In genomic region chr20:57614490-57615471, GRCh38 we compare ENCODE assay signal across 17 cellular contexts. TPM values are rescaled to one million over a fixed set of nuclear protein-coding genes. Genes with fewer than 3 reads are reported as not detected.
DNase-seq lines count a peak whose midpoint lies in the region; ATAC-seq and TF ChIP-seq lines count a peak whose summit lies in the region.
"Had no signal": no experiment of that assay in that cellular context is flagged by ENCODE, and none has a peak within 500 bp of the region (broad histone marks: within the 10 kb centered on the region; RNA-seq: fewer than 3 reads in every experiment).

No MANE protein-coding gene starts in this region.

- TF ChIP-seq CTCF in omental fat pad (IDR thresholded peaks at IDR 0.05), result no peak
- no peak for TF ChIP-seq CTCF in thyroid gland (IDR thresholded peaks at IDR 0.05)

- H3K9me3 ChIP-seq in BLaER1, result no peaks in the 10 kb centered on the region
- no peaks in the 10 kb centered on the region for H3K9me3 ChIP-seq in BLaER1 treated with 17β-estradiol and CSF1 and Interleukin-3, amounts not matched to agents 10 nM and 100 nM (replicated peaks in 1 of 11)
- no peaks in the 10 kb centered on the region for H3K9me3 ChIP-seq in thyroid gland
- H3K9me3 ChIP-seq: HAP-1, SJSA1 had no signal

- H3K4me1 Mint-ChIP-seq in central memory CD8-positive, alpha-beta T cell, result peaks cover 36% of the 10 kb centered on the region

- no peaks in the 10 kb centered on the region for H3K9me3 Mint-ChIP-seq in central memory CD8-positive, alpha-beta T cell
- H3K9me3 Mint-ChIP-seq: CD8-positive, alpha-beta T cell had no signal

- peaks cover 49% of the 10 kb centered on the region for H3K36me3 Mint-ChIP-seq in central memory CD8-positive, alpha-beta T cell (ENCODE audit: insufficient read depth)

- H3K9ac ChIP-seq in BLaER1, result no peak overlapping the region
- no peak overlapping the region for H3K9ac ChIP-seq in BLaER1 treated with 17β-estradiol and CSF1 and Interleukin-3, amounts not matched to agents 10 nM and 100 nM

- no peaks in the 10 kb centered on the region for H3K36me3 ChIP-seq in BLaER1
- no peaks in the 10 kb centered on the region for H3K36me3 ChIP-seq in BLaER1 treated with 17β-estradiol and CSF1 and Interleukin-3, amounts not matched to agents 10 nM and 100 nM
- H3K36me3 ChIP-seq in thyroid gland, result no peaks in the 10 kb centered on the region
- H3K36me3 ChIP-seq: HAP-1, SJSA1 had no signal

- ATAC-seq in central memory CD8-positive, alpha-beta T cell (replicated peaks; ENCODE audit: extremely low read depth, poor library complexity, severe bottlenecking), result no peak
- no peak for ATAC-seq in omental fat pad (ENCODE audit: low FRiP score)
- ATAC-seq: CD8-positive, alpha-beta T cell; K562 had no signal

- DNase-seq in central memory CD8-positive, alpha-beta T cell (ENCODE audit: low spot score in 2 of 2), result no peak
- DNase-seq in omental fat pad (ENCODE audit: low spot score), result peak; percentile 1
- no peak for DNase-seq in thyroid gland
- no peak for DNase-seq in NOMO-1 treated with DMSO at 0.1 percent for 48 hours (lab: John Stamatoyannopoulos, UW; ENCODE audit: unreplicated experiment)
- no peak for DNase-seq in HuH-7 (ENCODE audit: low spot score)
- DNase-seq: NCI-H1417 treated with DMSO at 0.1 percent for 48 hours, NCI-H1930, NCI-H446, NCI-H69 had no signal

- H3K27ac Mint-ChIP-seq in central memory CD8-positive, alpha-beta T cell (ENCODE audit: low read depth), result peak overlapping the region; percentile 51
- H3K27ac Mint-ChIP-seq: CD8-positive, alpha-beta T cell had no signal

- no peak overlapping the region for H3K4me3 Mint-ChIP-seq in central memory CD8-positive, alpha-beta T cell
- H3K4me3 Mint-ChIP-seq: CD8-positive, alpha-beta T cell had no signal

- WGBS in thyroid gland, 2 donors, result 88 to 90% methylated on average over 10 to 11 of the region's 16 CpGs

- no peak for TF ChIP-seq POLR2A in thyroid gland (IDR thresholded peaks at IDR 0.05)

- H4K20me1 ChIP-seq in BLaER1, result peaks cover 12% of the 10 kb centered on the region; the same call in 1 of the 2 replicates
- H4K20me1 ChIP-seq in BLaER1 treated with 17β-estradiol and CSF1 and Interleukin-3, amounts not matched to agents 10 nM and 100 nM, result peaks cover 0 to 18% (median 0%) of the 10 kb centered on the region in 11 experiments; a peak in 4 of 22 replicates

- H3K4me1 ChIP-seq in BLaER1 (peaks cover 67% of the 10 kb centered on the region), thyroid gland (peaks cover 0 to 11% of the 10 kb centered on the region in 2 donors)
- peaks cover 18 to 69% (median 46%) of the 10 kb centered on the region in 10 experiments for H3K4me1 ChIP-seq in BLaER1 treated with 17β-estradiol and CSF1 and Interleukin-3, amounts not matched to agents 10 nM and 100 nM
- H3K4me1 ChIP-seq: HAP-1, SJSA1 had no signal

- H3K27me3 Mint-ChIP-seq in central memory CD8-positive, alpha-beta T cell, result no peaks in the 10 kb centered on the region

- intact Hi-C loops in thyroid gland (cut with DNase I), result no loop called here

- no peak overlapping the region for H3K27ac ChIP-seq in BLaER1
- no peak overlapping the region for H3K27ac ChIP-seq in BLaER1 treated with 17β-estradiol and CSF1 and Interleukin-3, amounts not matched to agents 10 nM and 100 nM
- H3K27ac ChIP-seq in thyroid gland, result no peak overlapping the region
- H3K27ac ChIP-seq: HL-60, SJSA1 had no signal

- H3K4me2 ChIP-seq in BLaER1, result peak overlapping the region; percentile 95; the same call in 1 of the 2 replicates
- peak overlapping the region in 7 of 11 experiments; percentile 10 to 96 (median 34); a peak in 10 of 22 replicates for H3K4me2 ChIP-seq in BLaER1 treated with 17β-estradiol and CSF1 and Interleukin-3, amounts not matched to agents 10 nM and 100 nM

- no peak overlapping the region for H3K4me3 ChIP-seq in BLaER1
- no peak overlapping the region for H3K4me3 ChIP-seq in BLaER1 treated with 17β-estradiol and CSF1 and Interleukin-3, amounts not matched to agents 10 nM and 100 nM
- H3K4me3 ChIP-seq in thyroid gland (replicated peaks in 1 of 3), result no peak overlapping the region
- H3K4me3 ChIP-seq: HAP-1, K562, SJSA1 had no signal

- H3K27me3 ChIP-seq in BLaER1, result peaks cover 9% of the 10 kb centered on the region
- peaks cover 0 to 34% (median 22%) of the 10 kb centered on the region in 11 experiments; a peak in 13 of 22 replicates for H3K27me3 ChIP-seq in BLaER1 treated with 17β-estradiol and CSF1 and Interleukin-3, amounts not matched to agents 10 nM and 100 nM
- H3K27me3 ChIP-seq in thyroid gland, result no peaks in the 10 kb centered on the region

RNA-seq across cellular contexts. Expression of gene ZBP1, which starts 5.4 kb away (rescaled TPM):
- total RNA-seq in omental fat pad (under 1 TPM in 3 of 4 donors, not detected in 1; 0.28 to 0.84 (median 0.56) TPM), thyroid gland (1 to 10 TPM in 1 of 4 donors, under 1 TPM in 2, not detected in 1; 0.33 to 1.5 (median 0.34) TPM)
- total RNA-seq: K562, RPMI7951, SJSA1 had no signal

RNA-seq across cellular contexts. Expression of gene PCK1, which starts 53.9 kb away (rescaled TPM):
- total RNA-seq in omental fat pad (100 to 1,000 TPM; 103 to 386 (median 203) TPM), thyroid gland (1 to 10 TPM in 3 of 4 donors, under 1 TPM in 1; 0.56 to 3.4 (median 2.2) TPM)
- total RNA-seq: CD8-positive, alpha-beta T cell; RPMI7951; SJSA1 had no signal

Comparison
In these comparisons a context has a peak if more than half of its experiments do, and no peak if none do; other contexts are left out.
1. RNA of gene PCK1, which starts 53.9 kb away (total RNA-seq): 103 to 386 TPM in omental fat pad; 0.56 to 3.4 TPM in thyroid gland; every median in the first group is over 10 times any median in the second.